19 cellular contexts compared by ENCODE assay signal in genomic region chr7:42162560-42163325, GRCh38.
"Had no signal": no experiment of that assay in that cellular context is flagged by ENCODE, and none has a peak within 500 bp of the region (broad histone marks: within the 10 kb centered on the region; RNA-seq: fewer than 3 reads in every experiment).

No MANE protein-coding gene starts in this region.

- H3K27ac ChIP-seq: ascending aorta, transverse colon had no signal

- H3K4me3 ChIP-seq: ascending aorta, breast epithelium, esophagus muscularis mucosa, transverse colon had no signal

- H3K9me3 Mint-ChIP-seq: activated B cell treated with CpG ODN at 0.5 μM for 24 hours; activated T-cell treated with anti-CD3 and anti-CD28 coated beads, Interleukin-2, amount 50 U/mL, for 4 hours; dendritic cell treated with granulocyte-macrophage colony-stimulating factor and Interleukin-4, amounts not matched to agents 40 ng/mL and 50 ng/mL, for 4 days; naive thymus-derived CD8-positive, alpha-beta T cell; T-helper 2 cell treated with Interferon-gamma antibody and Interleukin-4, amounts not matched to agents 5 μg/mL and 100 μg/mL, for 36 hours had no signal

- H3K27ac Mint-ChIP-seq: activated B cell treated with CpG ODN at 0.5 μM for 24 hours; activated CD8-positive, alpha-beta T cell treated with anti-CD3 and anti-CD28 coated beads, Interleukin-2, amount 10 ng/mL, durations not matched to agents 7 days and 5 days; dendritic cell treated with granulocyte-macrophage colony-stimulating factor and Interleukin-4, amounts not matched to agents 40 ng/mL and 50 ng/mL, for 4 days; naive thymus-derived CD8-positive, alpha-beta T cell; T-helper 2 cell treated with Interferon-gamma antibody and Interleukin-4, amounts not matched to agents 5 μg/mL and 100 μg/mL, for 36 hours had no signal

- H3K4me3 Mint-ChIP-seq: activated B cell treated with CpG ODN at 0.5 μM for 24 hours; activated CD8-positive, alpha-beta T cell treated with anti-CD3 and anti-CD28 coated beads, Interleukin-2, amount 10 ng/mL, durations not matched to agents 7 days and 5 days; activated T-cell treated with anti-CD3 and anti-CD28 coated beads, Interleukin-2, amount 50 U/mL, for 4 hours; dendritic cell treated with granulocyte-macrophage colony-stimulating factor and Interleukin-4, amounts not matched to agents 40 ng/mL and 50 ng/mL, for 4 days; naive thymus-derived CD8-positive, alpha-beta T cell; T-helper 2 cell treated with Interferon-gamma antibody and Interleukin-4, amounts not matched to agents 5 μg/mL and 100 μg/mL, for 36 hours had no signal

- H3K27me3 Mint-ChIP-seq: activated B cell treated with CpG ODN at 0.5 μM for 24 hours; dendritic cell treated with granulocyte-macrophage colony-stimulating factor and Interleukin-4, amounts not matched to agents 40 ng/mL and 50 ng/mL, for 4 days; naive thymus-derived CD8-positive, alpha-beta T cell had no signal

- H3K36me3 ChIP-seq: ascending aorta, breast epithelium, esophagus muscularis mucosa, transverse colon had no signal

- H3K36me3 Mint-ChIP-seq: naive thymus-derived CD8-positive, alpha-beta T cell had no signal

- ATAC-seq: activated CD8-positive, alpha-beta T cell treated with anti-CD3 and anti-CD28 coated beads, Interleukin-2, amount 10 ng/mL, durations not matched to agents 7 days and 5 days; activated T-cell treated with anti-CD3 and anti-CD28 coated beads, Interleukin-2, amount 50 U/mL, for 4 hours; naive thymus-derived CD8-positive, alpha-beta T cell had no signal

- DNase-seq: activated B cell treated with CpG ODN at 0.5 μM for 24 hours; activated CD4-positive, alpha-beta T cell treated with anti-CD3 and anti-CD28 coated beads for 48 hours; activated CD8-positive, alpha-beta T cell treated with anti-CD3 and anti-CD28 coated beads, Interleukin-2, amount 10 ng/mL, durations not matched to agents 7 days and 5 days; activated naive CD4-positive, alpha-beta T cell treated with anti-CD3 and anti-CD28 coated beads, Interleukin-2, amount 50 U/mL, for 16 hours; activated T-cell treated with anti-CD3 and anti-CD28 coated beads, Interleukin-2, amount 50 U/mL, for 4 hours; cerebellar nuclear complex; effector CD8-positive, alpha-beta T cell; mesendoderm; naive thymus-derived CD8-positive, alpha-beta T cell; stimulated activated CD4-positive, alpha-beta T cell treated with anti-CD3 and anti-CD28 coated beads, Interleukin-12 subunit alpha, Interleukin-12 subunit beta, amount 100 ng/mL, for 4 hours; stimulated activated CD4-positive, alpha-beta T cell treated with anti-CD3 and anti-CD28 coated beads, Interleukin-1b, Interleukin-23, amount 100 ng/mL, for 48 hours; stimulated activated CD8-positive, alpha-beta memory T cell treated with anti-CD3 and anti-CD28 coated beads, Interleukin-4, amount 100 ng/mL, for 48 hours; stimulated activated naive CD4-positive, alpha-beta T cell treated with Interleukin-2 at 50 U/mL for 16 hours; transverse colon had no signal

- H3K4me1 ChIP-seq: ascending aorta, breast epithelium had no signal

- H3K27me3 ChIP-seq: ascending aorta, breast epithelium, esophagus muscularis mucosa, transverse colon had no signal

- H3K9me3 ChIP-seq: ascending aorta, breast epithelium, esophagus muscularis mucosa, transverse colon had no signal

- H3K4me1 Mint-ChIP-seq: activated B cell treated with CpG ODN at 0.5 μM for 24 hours; naive thymus-derived CD8-positive, alpha-beta T cell had no signal
